Comparison of ENCODE assay signal across 8 cellular contexts in genomic region chr13:77918391-77919261, GRCh38. TPM values are rescaled to one million over a fixed set of nuclear protein-coding genes. Genes with fewer than 3 reads are reported as not detected.
A peak's percentile ranks its signal among the peaks of the same experiment; 100 is the strongest.
DNase-seq lines count a peak whose midpoint lies in the region; ATAC-seq and TF ChIP-seq lines count a peak whose summit lies in the region.

EDNRB (minus strand) TSS chr13:77918831; CDS start chr13:77918573, 258 bp downstream.

- CTCF ChIA-PET in activated CD4-positive, alpha-beta T cell treated with anti-CD3 and anti-CD28 coated beads, Interleukin-2, amount 10 ng/mL, durations not matched to agents 7 days and 5 days (lab: Charles Lee) = no interaction called here

- peaks cover 26% of the 10 kb centered on the region for H3K27me3 Mint-ChIP-seq in activated CD4-positive, alpha-beta T cell treated with anti-CD3 and anti-CD28 coated beads, Interleukin-2, amount 10 ng/mL, durations not matched to agents 7 days and 5 days

- peak; percentile 55 for ATAC-seq in RWPE2 (ENCODE audit: low read depth)
- no peak for ATAC-seq in HG03378 (IDR thresholded peaks at IDR 0.05; ENCODE audit: unreplicated experiment)
- ATAC-seq in GM21528 (IDR thresholded peaks at IDR 0.05; ENCODE audit: low FRiP score, unreplicated experiment) = no peak

- no peaks in the 10 kb centered on the region for H3K9me3 Mint-ChIP-seq in activated CD4-positive, alpha-beta T cell treated with anti-CD3 and anti-CD28 coated beads, Interleukin-2, amount 10 ng/mL, durations not matched to agents 7 days and 5 days

- H3K27ac Mint-ChIP-seq in activated CD4-positive, alpha-beta T cell treated with anti-CD3 and anti-CD28 coated beads, Interleukin-2, amount 10 ng/mL, durations not matched to agents 7 days and 5 days = no peak within 1 kb of the TSS

- no peak within 1 kb of the TSS for H3K27ac ChIP-seq in RWPE2 (ENCODE audit: poor library complexity, severe bottlenecking)

- H3K4me3 Mint-ChIP-seq in activated CD4-positive, alpha-beta T cell treated with anti-CD3 and anti-CD28 coated beads, Interleukin-2, amount 10 ng/mL, durations not matched to agents 7 days and 5 days = peak within 1 kb of the TSS; percentile 55

- POLR2A ChIA-PET in activated CD4-positive, alpha-beta T cell treated with anti-CD3 and anti-CD28 coated beads, Interleukin-2, amount 10 ng/mL, durations not matched to agents 7 days and 5 days (lab: Charles Lee) = no interaction called here

- DNase-seq in activated CD4-positive, alpha-beta T cell treated with anti-CD3 and anti-CD28 coated beads, Interleukin-2, amount 10 ng/mL, durations not matched to agents 7 days and 5 days = peak; percentile 7
- no peak for DNase-seq in activated CD4-positive, alpha-beta T cell treated with anti-CD3 and anti-CD28 coated beads for 4 hours
- peak; percentile 47 for DNase-seq in RWPE2 (ENCODE audit: low spot score)
- DNase-seq in fibroblast of gingiva (ENCODE audit: low read depth) = peak; percentile 53
- peak; percentile 19 for DNase-seq in mucosa of gallbladder (ENCODE audit: low spot score)
- peak; percentile 64 for DNase-seq in ureter (ENCODE audit: low spot score)

- H3K4me1 Mint-ChIP-seq in activated CD4-positive, alpha-beta T cell treated with anti-CD3 and anti-CD28 coated beads, Interleukin-2, amount 10 ng/mL, durations not matched to agents 7 days and 5 days = no peaks in the 10 kb centered on the region

- no peaks in the 10 kb centered on the region for H3K36me3 ChIP-seq in RWPE2 (ENCODE audit: low read depth)

- no peak for TF ChIP-seq CTCF in RWPE2 (IDR thresholded peaks at IDR 0.05; ENCODE audit: poor library complexity, severe bottlenecking)

- no peak within 1 kb of the TSS for H3K4me3 ChIP-seq in RWPE2 (ENCODE audit: severe bottlenecking)

- H3K27me3 ChIP-seq in RWPE2 (ENCODE audit: insufficient read depth, poor library complexity, severe bottlenecking) = peaks cover 50% of the 10 kb centered on the region

- H3K36me3 Mint-ChIP-seq in activated CD4-positive, alpha-beta T cell treated with anti-CD3 and anti-CD28 coated beads, Interleukin-2, amount 10 ng/mL, durations not matched to agents 7 days and 5 days (ENCODE audit: low read depth) = no peaks in the 10 kb centered on the region

- H3K9me3 ChIP-seq in RWPE2 (ENCODE audit: severe bottlenecking) = no peaks in the 10 kb centered on the region

- no peaks in the 10 kb centered on the region for H3K4me1 ChIP-seq in RWPE2 (ENCODE audit: insufficient read depth, poor library complexity, severe bottlenecking)

RNA-seq across cellular contexts. Expression of gene EDNRB, which starts in this region (rescaled TPM):
- not detected for total RNA-seq in activated CD4-positive, alpha-beta T cell treated with anti-CD3 and anti-CD28 coated beads, Interleukin-2, amount 10 ng/mL, durations not matched to agents 7 days and 5 days
- total RNA-seq in mucosa of gallbladder = 9.5 TPM
- 72.7 TPM for total RNA-seq in ureter

Comparison
In these comparisons a context has a peak if more than half of its experiments do, and no peak if none do; other contexts are left out.
1. RNA of gene EDNRB (total RNA-seq): 72.7 TPM in ureter (single experiment) and 9.5 TPM in mucosa of gallbladder (single experiment); not detected in activated CD4-positive, alpha-beta T cell treated with anti-CD3 and anti-CD28 coated beads, Interleukin-2, amount 10 ng/mL, durations not matched to agents 7 days and 5 days; every median in the first group is over 10 times any median in the second.
2. Peak in DNase-seq in activated CD4-positive, alpha-beta T cell treated with anti-CD3 and anti-CD28 coated beads, Interleukin-2, amount 10 ng/mL, durations not matched to agents 7 days and 5 days; RNA of the gene not detected or under 1 TPM.
3. DNase-seq: peak in RWPE2 (single experiment), fibroblast of gingiva (single experiment), mucosa of gallbladder (single experiment) and ureter (single experiment); none in activated CD4-positive, alpha-beta T cell treated with anti-CD3 and anti-CD28 coated beads for 4 hours (0 of 2).